17 cellular contexts compared by ENCODE assay signal in genomic region chr3:195255176-195255500, GRCh38. TPM values are rescaled to one million over a fixed set of nuclear protein-coding genes. Genes with fewer than 3 reads are reported as not detected.
A peak's percentile ranks its signal among the peaks of the same experiment; 100 is the strongest.
DNase-seq lines count a peak whose midpoint lies in the region; ATAC-seq and TF ChIP-seq lines count a peak whose summit lies in the region.
"Had no signal": no experiment of that assay in that cellular context is flagged by ENCODE, and none has a peak within 500 bp of the region (broad histone marks: within the 10 kb centered on the region; RNA-seq: fewer than 3 reads in every experiment).

No MANE protein-coding gene starts in this region.

- no peaks in the 10 kb centered on the region for H3K27me3 ChIP-seq in neural progenitor cell

- H3K27me3 Mint-ChIP-seq in natural killer cell (ENCODE audit: low read depth in 2 of 2) (no peaks in the 10 kb centered on the region), brain (peaks cover 3% of the 10 kb centered on the region), neural progenitor cell (ENCODE audit: insufficient read depth, low read depth) (peaks cover 4% of the 10 kb centered on the region)
- H3K27me3 Mint-ChIP-seq in natural killer cell treated with Interleukin-12 subunit alpha and Interleukin-12 subunit beta and Interleukin-15 and Interleukin-18, amount 100 ng/mL, for 72 hours = no peaks in the 10 kb centered on the region
- no peaks in the 10 kb centered on the region for H3K27me3 Mint-ChIP-seq in T-helper 2 cell treated with Interferon-gamma antibody and Interleukin-4, amounts not matched to agents 5 μg/mL and 100 μg/mL, for 36 hours (ENCODE audit: low read depth)
- H3K27me3 Mint-ChIP-seq: CD4-positive, alpha-beta T cell had no signal

- peaks cover 16 to 31% of the 10 kb centered on the region in 2 donors for H3K4me1 Mint-ChIP-seq in natural killer cell
- H3K4me1 Mint-ChIP-seq in natural killer cell treated with Interleukin-12 subunit alpha and Interleukin-12 subunit beta and Interleukin-15 and Interleukin-18, amount 100 ng/mL, for 72 hours (ENCODE audit: low read depth in 2 of 2) = peaks cover 7 to 14% of the 10 kb centered on the region in 2 donors
- H3K4me1 Mint-ChIP-seq in brain = peaks cover 82% of the 10 kb centered on the region
- peaks cover 62% of the 10 kb centered on the region for H3K4me1 Mint-ChIP-seq in neural progenitor cell
- peaks cover 13% of the 10 kb centered on the region for H3K4me1 Mint-ChIP-seq in T-helper 2 cell treated with Interferon-gamma antibody and Interleukin-4, amounts not matched to agents 5 μg/mL and 100 μg/mL, for 36 hours (ENCODE audit: low read depth)

- peaks cover 49% of the 10 kb centered on the region for H3K4me1 ChIP-seq in neural progenitor cell

- peak; percentile 11 for DNase-seq in natural killer cell
- DNase-seq in natural killer cell treated with Interleukin-12 subunit alpha and Interleukin-12 subunit beta and Interleukin-15 and Interleukin-18, amount 100 ng/mL, for 72 hours (ENCODE audit: low spot score) = no peak
- DNase-seq in neural progenitor cell (ENCODE audit: low spot score) = no peak
- DNase-seq in amniotic stem cell (lab: John Stamatoyannopoulos, UW) = no peak
- no peak for DNase-seq in T-helper 2 cell treated with Interferon-gamma antibody and Interleukin-4, amounts not matched to agents 5 μg/mL and 100 μg/mL, for 36 hours (ENCODE audit: low spot score)
- DNase-seq: ACHN; CD4-positive, alpha-beta T cell; DMS79; HFFc6; KBM-7; NCI-H1092; NCI-H2107; NCI-H345; NCI-H526 treated with DMSO at 0.1 percent for 48 hours had no signal

- no peaks in the 10 kb centered on the region for H3K36me3 ChIP-seq in neural progenitor cell

- H3K9me3 Mint-ChIP-seq in natural killer cell = no peaks in the 10 kb centered on the region
- H3K9me3 Mint-ChIP-seq in natural killer cell treated with Interleukin-12 subunit alpha and Interleukin-12 subunit beta and Interleukin-15 and Interleukin-18, amount 100 ng/mL, for 72 hours = no peaks in the 10 kb centered on the region
- H3K9me3 Mint-ChIP-seq in brain = no peaks in the 10 kb centered on the region
- no peaks in the 10 kb centered on the region for H3K9me3 Mint-ChIP-seq in neural progenitor cell
- no peaks in the 10 kb centered on the region for H3K9me3 Mint-ChIP-seq in T-helper 2 cell treated with Interferon-gamma antibody and Interleukin-4, amounts not matched to agents 5 μg/mL and 100 μg/mL, for 36 hours
- H3K9me3 Mint-ChIP-seq: CD4-positive, alpha-beta T cell; HFFc6 had no signal

- ATAC-seq in natural killer cell (no peak), HG03280 (IDR thresholded peaks at IDR 0.05; ENCODE audit: unreplicated experiment) (no peak)
- no peak for ATAC-seq in natural killer cell treated with Interleukin-12 subunit alpha and Interleukin-12 subunit beta and Interleukin-15 and Interleukin-18, amount 100 ng/mL, for 72 hours
- ATAC-seq: Right ventricle myocardium inferior had no signal

- H3K27ac Mint-ChIP-seq in natural killer cell (no peak overlapping the region), brain (peak overlapping the region in 4 of 5 experiments; percentile 39 to 74 (median 72)), neural progenitor cell (peak overlapping the region; percentile 25)
- no peak overlapping the region for H3K27ac Mint-ChIP-seq in natural killer cell treated with Interleukin-12 subunit alpha and Interleukin-12 subunit beta and Interleukin-15 and Interleukin-18, amount 100 ng/mL, for 72 hours
- H3K27ac Mint-ChIP-seq in T-helper 2 cell treated with Interferon-gamma antibody and Interleukin-4, amounts not matched to agents 5 μg/mL and 100 μg/mL, for 36 hours = no peak overlapping the region
- H3K27ac Mint-ChIP-seq: CD4-positive, alpha-beta T cell; HFFc6 had no signal

- H3K27ac ChIP-seq in neural progenitor cell = no peak overlapping the region

- H3K4me3 Mint-ChIP-seq in natural killer cell (no peak overlapping the region), brain (peak overlapping the region in 2 of 5 experiments; percentile 30 to 33), neural progenitor cell (no peak overlapping the region)
- H3K4me3 Mint-ChIP-seq in natural killer cell treated with Interleukin-12 subunit alpha and Interleukin-12 subunit beta and Interleukin-15 and Interleukin-18, amount 100 ng/mL, for 72 hours = no peak overlapping the region
- no peak overlapping the region for H3K4me3 Mint-ChIP-seq in T-helper 2 cell treated with Interferon-gamma antibody and Interleukin-4, amounts not matched to agents 5 μg/mL and 100 μg/mL, for 36 hours
- H3K4me3 Mint-ChIP-seq: CD4-positive, alpha-beta T cell; HFFc6 had no signal

- peaks cover 88% of the 10 kb centered on the region for H3K79me2 ChIP-seq in neural progenitor cell (ENCODE audit: low read depth)

- no peak for TF ChIP-seq CTCF in natural killer cell (IDR thresholded peaks at IDR 0.05)
- no peak for TF ChIP-seq CTCF in brain (conservative IDR thresholded peaks at IDR 0.05)
- no peak for TF ChIP-seq CTCF in neural progenitor cell (IDR thresholded peaks at IDR 0.05)

- no peak overlapping the region for H2AFZ ChIP-seq in neural progenitor cell (replicated peaks)

- H3K36me3 Mint-ChIP-seq in natural killer cell (no peaks in the 10 kb centered on the region), brain (no peaks in the 10 kb centered on the region), neural progenitor cell (no peaks in the 10 kb centered on the region)
- no peaks in the 10 kb centered on the region for H3K36me3 Mint-ChIP-seq in natural killer cell treated with Interleukin-12 subunit alpha and Interleukin-12 subunit beta and Interleukin-15 and Interleukin-18, amount 100 ng/mL, for 72 hours
- H3K36me3 Mint-ChIP-seq in T-helper 2 cell treated with Interferon-gamma antibody and Interleukin-4, amounts not matched to agents 5 μg/mL and 100 μg/mL, for 36 hours (ENCODE audit: low read depth) = no peaks in the 10 kb centered on the region

- H3F3A ChIP-seq in neural progenitor cell (ENCODE audit: low read depth) = peaks cover 17% of the 10 kb centered on the region

- no peak overlapping the region for H3K4me3 ChIP-seq in neural progenitor cell

- H3K9me3 ChIP-seq in neural progenitor cell (ENCODE audit: low read depth) = no peaks in the 10 kb centered on the region

- H4K20me1 ChIP-seq in neural progenitor cell (ENCODE audit: low read depth) = peaks cover 45% of the 10 kb centered on the region

- H3K9ac ChIP-seq in neural progenitor cell = no peak overlapping the region

- H3K4me2 ChIP-seq in neural progenitor cell = no peak overlapping the region

- intact Hi-C loops in natural killer cell (cut with micrococcal nuclease) = no loop called here

RNA-seq across cellular contexts. Expression of gene XXYLT1, which starts 15.8 kb away (rescaled TPM):
- total RNA-seq in natural killer cell (10 to 100 TPM in 2 of 3 donors, 1 to 10 TPM in 1; 8.7 to 13.6 (median 10.2) TPM), neural progenitor cell (ENCODE audit: low replicate concordance) (16.4 and 39.0 TPM in 2 replicates)
- total RNA-seq in natural killer cell treated with Interleukin-12 subunit alpha and Interleukin-12 subunit beta and Interleukin-15 and Interleukin-18, amount 100 ng/mL, for 72 hours = 10 to 100 TPM; 10.5 to 16.2 TPM
- 18.2 TPM for polyA plus RNA-seq in brain (ENCODE audit: insufficient read depth, low read depth, low replicate concordance)

Comparison
In these comparisons a context has a peak if more than half of its experiments do, and no peak if none do; other contexts are left out.
1. H3K27ac Mint-ChIP-seq: peak in brain (4 of 5) and neural progenitor cell (single experiment); none in natural killer cell (0 of 2), natural killer cell treated with Interleukin-12 subunit alpha and Interleukin-12 subunit beta and Interleukin-15 and Interleukin-18, amount 100 ng/mL, for 72 hours (0 of 2) and T-helper 2 cell treated with Interferon-gamma antibody and Interleukin-4, amounts not matched to agents 5 μg/mL and 100 μg/mL, for 36 hours (single experiment).